Comparison of ENCODE assay signal across 8 cellular contexts in genomic region chr3:130111865-130112650, GRCh38. TPM values are rescaled to one million over a fixed set of nuclear protein-coding genes. Genes with fewer than 3 reads are reported as not detected.
DNase-seq lines count a peak whose midpoint lies in the region; ATAC-seq and TF ChIP-seq lines count a peak whose summit lies in the region.
"Not testable (repeated sequence)": the region's sequence is repeated elsewhere in the genome, so short reads cannot be mapped to it uniquely, and the experiment has no call there.

No MANE protein-coding gene starts in this region.

- not testable (repeated sequence) for H3K79me2 ChIP-seq in GM23338 (replicated peaks; ENCODE audit: insufficient read depth)

- not testable (repeated sequence) for H3K4me1 ChIP-seq in GM23338 (ENCODE audit: insufficient read depth); esophagus (ENCODE audit: control insufficient read depth in 2 of 2, insufficient read depth in 2 of 2, low read length in 1 of 2); mucosa of stomach (ENCODE audit: control insufficient read depth, insufficient read depth, low read length)

- not testable (repeated sequence) for H3K27me3 ChIP-seq in GM23338 (ENCODE audit: insufficient read depth); esophagus (ENCODE audit: control insufficient read depth in 1 of 2, insufficient read depth in 2 of 2, low read length in 2 of 2); mucosa of stomach (ENCODE audit: control insufficient read depth, insufficient read depth, low read length)

- not testable (repeated sequence) for H3K27me3 Mint-ChIP-seq in GM23338 (ENCODE audit: insufficient read depth, low read depth, poor library complexity)

- not testable (repeated sequence) for TF ChIP-seq CTCF in GM23338 (conservative IDR thresholded peaks at IDR 0.05; ENCODE audit: low read depth in 2 of 2)

- 0 to 1% methylated on average over 45 to 59 of the region's 60 CpGs for WGBS in esophagus, 2 donors

- not testable (repeated sequence) for ATAC-seq in GM23338

- H3K9me3 ChIP-seq in esophagus (ENCODE audit: control insufficient read depth in 2 of 2, insufficient read depth in 1 of 2, low read depth in 1 of 2, low read length in 1 of 2); mucosa of stomach (ENCODE audit: control insufficient read depth, low read length): not testable (repeated sequence)

- in situ Hi-C loops in Caki2 (cut with HindIII; ENCODE audit: low pct_unique_long_range_greater_than_20kb, low sequenced_read_pairs), result not testable (repeated sequence)

- H3K27ac ChIP-seq in GM23338 (ENCODE audit: low read depth) (peak overlapping the region; percentile 93), esophagus (ENCODE audit: low read depth in 2 of 2, low read length in 1 of 2) (peak overlapping the region; percentile 78 to 85)

- H2AFZ ChIP-seq in GM23338, result peak overlapping the region; percentile 96

- H3F3A ChIP-seq in GM23338 (replicated peaks; ENCODE audit: low read depth), result not testable (repeated sequence)

- DNase-seq in Caki2 (ENCODE audit: low read depth) (peak; percentile 92), GM23338 (ENCODE audit: low spot score) (peak; percentile 86), LoVo (ENCODE audit: low spot score) (peak; percentile 86), RPMI7951 (ENCODE audit: low read depth) (peak; percentile 92)
- DNase-seq in activated T-cell treated with anti-CD3 and anti-CD28 coated beads, Interleukin-2, amount 50 U/mL, for 48 hours, result peak; percentile 100
- DNase-seq in stimulated activated CD8-positive, alpha-beta memory T cell treated with anti-CD3 and anti-CD28 coated beads, Interleukin-2, amount 100 ng/mL, for 1 hour (ENCODE audit: low read depth in 2 of 2), result peak; percentile 99

- not testable (repeated sequence) for H3K9me3 Mint-ChIP-seq in GM23338

- peaks cover 14% of the 10 kb centered on the region for H3K4me1 Mint-ChIP-seq in GM23338

- peaks cover 13% of the 10 kb centered on the region for H3K36me3 Mint-ChIP-seq in GM23338 (ENCODE audit: low read depth)

- H3K4me2 ChIP-seq in GM23338, result peak overlapping the region; percentile 99

- not testable (repeated sequence) for H3K9me2 ChIP-seq in GM23338 (ENCODE audit: insufficient read depth)

- H4K20me1 ChIP-seq in GM23338 (replicated peaks; ENCODE audit: insufficient read depth), result not testable (repeated sequence)

- peak overlapping the region; percentile 97 for H3K4me3 Mint-ChIP-seq in GM23338

- H3K4me3 ChIP-seq in GM23338 (peak overlapping the region; percentile 100), esophagus (ENCODE audit: low read depth in 1 of 2, low read length in 2 of 2) (peak overlapping the region; percentile 47 to 65), mucosa of stomach (ENCODE audit: low read length) (peak overlapping the region; percentile 32)

- peak overlapping the region; percentile 98 for H3K27ac Mint-ChIP-seq in GM23338

- H3K9ac ChIP-seq in mucosa of stomach (ENCODE audit: low read length), result peak overlapping the region; percentile 59

- H3K36me3 ChIP-seq in GM23338 (ENCODE audit: insufficient read depth); esophagus (ENCODE audit: control insufficient read depth in 2 of 2, insufficient read depth in 2 of 2, low read length in 1 of 2); mucosa of stomach (ENCODE audit: control insufficient read depth, insufficient read depth, low read length): not testable (repeated sequence)

TF ChIP-seq in GM23338, 12 proteins besides CTCF, POLR2A, EP300 and RAD21:
- TF ChIP-seq CREB1 (CRISPR knock-in tag; IDR thresholded peaks at IDR 0.05; ENCODE audit: low read depth) (peak; percentile 56), POLR2AphosphoS5 (IDR thresholded peaks at IDR 0.05; ENCODE audit: low read depth) (peak; percentile 77)
TF ChIP-seq in GM23338: peak in this region for 2; not testable (repeated sequence) for 10.

RNA-seq across cellular contexts. Expression of gene ALG1L2, which starts 30.4 kb away (rescaled TPM):
- not detected in 2 replicates for total RNA-seq in Caki2 (2014; rRNA removed; shearing (Covaris generic); ENCODE audit: low replicate concordance)
- total RNA-seq in GM23338 (2014; rRNA removed; shearing (Covaris generic)), result not detected in 2 replicates
- polyA plus RNA-seq in GM23338 (2016; fragmentation: Nextera tagmentation; extraction: Ambion mirVana), result 0.80 and 0.87 TPM in 2 replicates
- total RNA-seq in RPMI7951 (2014; rRNA removed; shearing (Covaris generic)), result not detected in 2 replicates
- not detected for polyA plus RNA-seq in esophagus

Comparison
In these comparisons a context has a peak if more than half of its experiments do, and no peak if none do; other contexts are left out.
1. H3K4me3 ChIP-seq: peak in every context shown above with its lines; median percentile 100 in GM23338; 56 in esophagus; 32 in mucosa of stomach.